Comparison of ENCODE assay signal across 9 cellular contexts in the genomic region with DNA sequence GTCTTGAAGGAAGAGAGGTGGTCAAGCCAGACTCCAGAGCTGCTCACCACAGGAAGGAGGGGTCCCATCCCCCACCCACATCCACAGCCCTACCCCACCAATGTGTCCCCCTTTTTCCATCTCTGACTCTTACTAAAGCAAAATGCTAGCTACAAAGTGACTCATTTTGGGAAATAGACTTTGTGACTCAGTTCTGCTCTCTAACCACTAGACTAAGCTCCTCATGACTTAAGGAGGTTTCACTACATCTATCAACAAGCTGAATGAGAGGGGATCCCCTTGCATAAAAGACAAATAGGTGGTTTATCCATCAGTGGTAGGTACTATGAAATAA. TPM values are rescaled to one million over a fixed set of nuclear protein-coding genes. Genes with fewer than 3 reads are reported as not detected.
A peak's percentile ranks its signal among the peaks of the same experiment; 100 is the strongest.
DNase-seq lines count a peak whose midpoint lies in the region; ATAC-seq and TF ChIP-seq lines count a peak whose summit lies in the region.
"Had no signal": no experiment of that assay in that cellular context is flagged by ENCODE, and none has a peak within 500 bp of the region (broad histone marks: within the 10 kb centered on the region; RNA-seq: fewer than 3 reads in every experiment).

No MANE protein-coding gene starts in this region.

- H3K23ac ChIP-seq in IMR-90 (ENCODE audit: low read depth, low read length) = no peak overlapping the region

- CTCF ChIA-PET in IMR-90 (lab: Yijun Ruan, JAX) = interaction anchor here (1.5 kb wide), 1 partner anchor 50 kb away, joined by 5 read pairs; no protein-coding TSS in a partner anchor

- no peak overlapping the region for H3K56ac ChIP-seq in IMR-90 (ENCODE audit: extremely low read depth, insufficient read depth, low read length)

- no TSS peak for BruUV-seq in IMR-90 (replicated peaks; lab: Mats Ljungman, UMichigan)

- dilution Hi-C loops in IMR-90 (cut with HindIII; ENCODE audit: low sequenced_read_pairs, unreplicated experiment) = no loop called here

- no peak overlapping the region; the same call in 1 of the 2 replicates for H3K4me2 ChIP-seq in IMR-90 (ENCODE audit: low read depth, low read length)
- H3K4me2 ChIP-seq: KMS-11 had no signal

- H4K20me1 ChIP-seq in IMR-90 (ENCODE audit: insufficient read depth, low read length) = no peaks in the 10 kb centered on the region

- no peak overlapping the region for H3K4ac ChIP-seq in IMR-90 (ENCODE audit: low read depth, low read length)

- no peak overlapping the region for H3K18ac ChIP-seq in IMR-90 (ENCODE audit: low read depth, low read length)

- in situ Hi-C loops in IMR-90 (cut with MboI; ENCODE audit: low sequenced_read_pairs) = no loop called here
- in situ Hi-C loops in G401 (cut with HindIII; ENCODE audit: low sequenced_read_pairs) = no loop called here

- peaks cover 12% of the 10 kb centered on the region for H3K4me1 ChIP-seq in IMR-90 (ENCODE audit: control insufficient read depth, insufficient read depth, low read length)
- H3K4me1 ChIP-seq in foreskin keratinocyte = peaks cover 37% of the 10 kb centered on the region
- no peaks in the 10 kb centered on the region for H3K4me1 ChIP-seq in right lobe of liver
- H3K4me1 ChIP-seq in left ventricle myocardium inferior = peaks cover 4% of the 10 kb centered on the region
- no peaks in the 10 kb centered on the region for H3K4me1 ChIP-seq in body of pancreas

- no peak for TF ChIP-seq RAD21 in IMR-90 (IDR thresholded peaks at IDR 0.05; ENCODE audit: low read length)

- no peak overlapping the region for H3K9ac ChIP-seq in IMR-90 (ENCODE audit: low read depth, low read length)
- H3K9ac ChIP-seq: KMS-11 had no signal

- TF ChIP-seq POLR2A in IMR-90 (IDR thresholded peaks at IDR 0.05; ENCODE audit: low read depth, low read length) = no peak
- no peak for TF ChIP-seq POLR2A in right lobe of liver (IDR thresholded peaks at IDR 0.05)
- no peak for TF ChIP-seq POLR2A in body of pancreas (IDR thresholded peaks at IDR 0.05)

- no peak overlapping the region for H3K4me3 ChIP-seq in IMR-90 (ENCODE audit: insufficient read depth, low read depth, low read length)
- H3K4me3 ChIP-seq in right lobe of liver = no peak overlapping the region
- no peak overlapping the region for H3K4me3 ChIP-seq in left ventricle myocardium inferior
- no peak overlapping the region for H3K4me3 ChIP-seq in body of pancreas

- no peak overlapping the region for H3K14ac ChIP-seq in IMR-90 (replicated peaks; ENCODE audit: low read depth, low read length)

- H3K9me1 ChIP-seq in IMR-90 (ENCODE audit: insufficient read depth, low read length) = peaks cover 12% of the 10 kb centered on the region; the same call in 1 of the 2 replicates

- peaks cover 2% of the 10 kb centered on the region; the same call in 1 of the 2 replicates for H3K9me3 ChIP-seq in IMR-90 (ENCODE audit: control insufficient read depth, insufficient read depth, low read length)
- H3K9me3 ChIP-seq in right lobe of liver = no peaks in the 10 kb centered on the region
- H3K9me3 ChIP-seq in left ventricle myocardium inferior (replicated peaks) = no peaks in the 10 kb centered on the region
- no peaks in the 10 kb centered on the region for H3K9me3 ChIP-seq in body of pancreas

- no peak overlapping the region; a peak in 1 of 4 replicates for H4K8ac ChIP-seq in IMR-90 (ENCODE audit: low read depth in 2 of 2, low read length in 2 of 2)

- intact Hi-C loops in IMR-90 (cut with micrococcal nuclease) = no loop called here
- intact Hi-C loops in right lobe of liver (cut with DNase I) = no loop called here
- intact Hi-C loops in left ventricle myocardium inferior (cut with micrococcal nuclease) = no loop called here
- intact Hi-C loops in body of pancreas (cut with DNase I) = no loop called here

- H2AK9ac ChIP-seq in IMR-90 (replicated peaks; ENCODE audit: low read depth, low read length, poor library complexity) = no peak overlapping the region

- H2BK5ac ChIP-seq in IMR-90 (ENCODE audit: low read depth, low read length, poor library complexity, severe bottlenecking) = peak overlapping the region; percentile 57

- no peak overlapping the region for H2BK120ac ChIP-seq in IMR-90 (ENCODE audit: low read depth, low read length)

- ATAC-seq in GM18861 (IDR thresholded peaks at IDR 0.05; ENCODE audit: unreplicated experiment) = peak; percentile 97
- peak; percentile 95 for ATAC-seq in GM21786 (IDR thresholded peaks at IDR 0.05; ENCODE audit: unreplicated experiment)
- peak; percentile 33; the same call in 1 of the 2 replicates for ATAC-seq in IMR-90 (ENCODE audit: low read depth)
- peak; percentile 85 for ATAC-seq in foreskin keratinocyte
- ATAC-seq in right lobe of liver = no peak
- no peak for ATAC-seq in body of pancreas

- H2BK15ac ChIP-seq in IMR-90 (ENCODE audit: low read depth, low read length) = no peak overlapping the region

- no peak overlapping the region for H4K91ac ChIP-seq in IMR-90 (ENCODE audit: insufficient read depth, low read depth, low read length)

- H3K27ac ChIP-seq in IMR-90 (ENCODE audit: insufficient read depth, low read length) (no peak overlapping the region), foreskin keratinocyte (peak overlapping the region; percentile 99), right lobe of liver (no peak overlapping the region), left ventricle myocardium inferior (replicated peaks) (no peak overlapping the region), body of pancreas (no peak overlapping the region)
- H3K27ac ChIP-seq: KMS-11 had no signal

- H3K79me1 ChIP-seq in IMR-90 (ENCODE audit: low read depth in 1 of 2, low read length in 2 of 2) = no peaks in the 10 kb centered on the region

- no peak overlapping the region for H2BK20ac ChIP-seq in IMR-90 (ENCODE audit: low read depth, low read length)

- no peak overlapping the region for H4K5ac ChIP-seq in IMR-90 (ENCODE audit: low read depth, low read length)

- H3K36me3 ChIP-seq in IMR-90 (ENCODE audit: control insufficient read depth, insufficient read depth, low read length) (no peaks in the 10 kb centered on the region), right lobe of liver (no peaks in the 10 kb centered on the region), left ventricle myocardium inferior (no peaks in the 10 kb centered on the region), body of pancreas (replicated peaks in 1 of 2; ENCODE audit: insufficient read depth in 1 of 2, low read depth in 2 of 2) (no peaks in the 10 kb centered on the region)

- POLR2A ChIA-PET in IMR-90 (lab: Charles Lee; ENCODE audit: unreplicated experiment) = no interaction called here

- TF ChIP-seq CTCF in IMR-90 (conservative IDR thresholded peaks at IDR 0.05; ENCODE audit: low read depth, low read length) = no peak
- TF ChIP-seq CTCF in foreskin keratinocyte (conservative IDR thresholded peaks at IDR 0.05) = no peak
- TF ChIP-seq CTCF in right lobe of liver (IDR thresholded peaks at IDR 0.05) = no peak
- TF ChIP-seq CTCF in left ventricle myocardium inferior (IDR thresholded peaks at IDR 0.05; ENCODE audit: borderline replicate concordance) = no peak
- TF ChIP-seq CTCF in body of pancreas (IDR thresholded peaks at IDR 0.05) = no peak

- DNase-seq in IMR-90 (peak; percentile 84), foreskin keratinocyte (peak; percentile 90 to 96), right lobe of liver (no peak), left ventricle myocardium inferior (no peak), G401 (ENCODE audit: low spot score) (no peak), body of pancreas (no peak)

- no peak overlapping the region for H2AFZ ChIP-seq in IMR-90 (replicated peaks; ENCODE audit: low read length, poor library complexity)

- no peaks in the 10 kb centered on the region for H3K27me3 ChIP-seq in IMR-90 (ENCODE audit: control insufficient read depth, insufficient read depth, low read length)
- no peaks in the 10 kb centered on the region for H3K27me3 ChIP-seq in foreskin keratinocyte
- no peaks in the 10 kb centered on the region for H3K27me3 ChIP-seq in right lobe of liver
- H3K27me3 ChIP-seq in left ventricle myocardium inferior (ENCODE audit: low read depth) = no peaks in the 10 kb centered on the region
- no peaks in the 10 kb centered on the region for H3K27me3 ChIP-seq in body of pancreas

- H2AK5ac ChIP-seq in IMR-90 (ENCODE audit: low read depth, low read length) = no peak overlapping the region

TF ChIP-seq in IMR-90, 13 proteins besides CTCF, POLR2A, EP300 and RAD21:
- TF ChIP-seq FOS (IDR thresholded peaks at IDR 0.05; ENCODE audit: low read depth, low read length) (peak; percentile 82), RCOR1 (IDR thresholded peaks at IDR 0.05; ENCODE audit: insufficient replicate concordance, low read length) (no peak)
TF ChIP-seq in IMR-90: peak in this region for 1.

RNA-seq across cellular contexts. Expression of gene ADRB2, which starts 35.1 kb away (rescaled TPM):
- 3.4 and 4.4 TPM in 2 replicates for total RNA-seq in IMR-90 (2012; rRNA removed)
- 1.6 and 2.7 TPM in 2 replicates for polyA plus RNA-seq in IMR-90 (2012; rRNA removed)
- 1.6 and 1.9 TPM in 2 replicates for polyA plus RNA-seq in IMR-90 (2012; cell fraction: cytosol; rRNA removed)
- polyA plus RNA-seq in IMR-90 (2012; cell fraction: nucleus; rRNA removed; ENCODE audit: low replicate concordance) = 2.0 and 2.4 TPM in 2 replicates
- total RNA-seq in foreskin keratinocyte = 20.4 and 36.9 TPM in 2 replicates
- 10.8 and 23.5 TPM in 2 replicates for polyA plus RNA-seq in foreskin keratinocyte
- total RNA-seq in right lobe of liver = 1 to 10 TPM in 5 of 6 experiments, under 1 TPM in 1; 0.99 to 2.8 (median 1.8) TPM
- 5.1 TPM for total RNA-seq in left ventricle myocardium inferior
- total RNA-seq in G401 (2014; rRNA removed; shearing (Covaris generic)) = not detected in 2 replicates
- 1 to 10 TPM; 1.6 to 4.6 TPM for total RNA-seq in body of pancreas

Comparison
In these comparisons a context has a peak if more than half of its experiments do, and no peak if none do; other contexts are left out.
1. ATAC-seq: peak in GM18861 (single experiment), GM21786 (single experiment), IMR-90 (single experiment) and foreskin keratinocyte (single experiment); none in right lobe of liver (0 of 4) and body of pancreas (single experiment).
2. DNase-seq: peak in IMR-90 (single experiment) and foreskin keratinocyte (2 of 2); none in right lobe of liver (0 of 3), left ventricle myocardium inferior (single experiment), G401 (single experiment) and body of pancreas (0 of 4).